In the genomic region with DNA sequence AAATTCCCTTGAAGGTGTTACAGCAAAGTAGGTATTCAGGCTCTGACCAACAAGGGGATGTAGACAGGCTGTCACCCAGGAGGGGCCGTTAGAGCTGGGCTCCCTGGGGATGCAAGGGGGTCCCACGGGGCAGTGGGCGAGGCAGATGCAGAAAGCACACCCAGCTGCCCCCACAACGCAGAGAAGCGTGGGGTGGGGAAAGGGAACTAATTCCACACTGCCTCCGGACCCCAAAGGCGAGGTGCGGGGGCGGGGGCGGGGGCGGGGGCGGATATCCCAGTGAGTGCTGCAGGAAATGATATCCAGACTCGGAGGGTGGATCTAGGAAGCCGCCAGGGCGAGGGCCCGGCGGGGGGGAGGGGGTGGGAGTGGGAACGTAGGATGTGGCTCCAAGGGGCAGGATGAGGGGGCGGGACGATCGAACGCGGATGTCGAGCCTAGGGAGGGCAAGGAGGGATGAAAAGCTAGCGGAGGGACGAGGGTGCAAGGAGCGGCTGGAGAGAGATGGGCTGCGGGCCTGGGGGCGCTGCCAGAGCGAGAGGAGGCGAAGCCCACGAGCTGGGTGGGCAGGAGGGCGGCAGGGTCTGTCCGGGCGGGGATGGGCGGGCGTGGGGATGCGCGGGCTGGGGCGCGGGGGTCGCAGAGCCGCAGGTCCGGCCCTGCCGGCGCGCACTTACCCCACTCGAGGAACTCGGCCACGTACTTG, we compare ENCODE assay signal across 8 cellular contexts. TPM values are rescaled to one million over a fixed set of nuclear protein-coding genes. Genes with fewer than 3 reads are reported as not detected.
DNase-seq lines count a peak whose midpoint lies in the region; ATAC-seq and TF ChIP-seq lines count a peak whose summit lies in the region.

No MANE protein-coding gene starts in this region.

- H3K36me3 Mint-ChIP-seq in CD14-positive monocyte (peaks cover 5 to 12% of the 10 kb centered on the region in 2 donors), endothelial cell (ENCODE audit: low read depth, unreplicated experiment) (peaks cover 15% of the 10 kb centered on the region)

- peaks cover 19% of the 10 kb centered on the region for H3K4me1 ChIP-seq in mucosa of descending colon (ENCODE audit: low read depth)

- H3K9me3 ChIP-seq in mucosa of descending colon = no peaks in the 10 kb centered on the region

- peak overlapping the region in 1 of 7 donors; percentile 79 for H3K27ac Mint-ChIP-seq in CD14-positive monocyte
- peak overlapping the region; percentile 90 for H3K27ac Mint-ChIP-seq in endothelial cell (ENCODE audit: unreplicated experiment)

- H3K9me3 Mint-ChIP-seq in CD14-positive monocyte = peaks cover 0 to 9% (median 2%) of the 10 kb centered on the region in 7 donors
- H3K9me3 Mint-ChIP-seq in endothelial cell (ENCODE audit: unreplicated experiment) = no peaks in the 10 kb centered on the region

- intact Hi-C loops in CD14-positive monocyte (cut with micrococcal nuclease) (no loop called here), mucosa of descending colon (cut with DNase I, micrococcal nuclease) (no loop called here)

- TF ChIP-seq CTCF in CD14-positive monocyte (IDR thresholded peaks at IDR 0.05) (no peak), endothelial cell (IDR thresholded peaks at IDR 0.05; ENCODE audit: unreplicated experiment) (no peak), mucosa of descending colon (IDR thresholded peaks at IDR 0.05) (no peak)

- DNase-seq in CD14-positive monocyte (ENCODE audit: low spot score) (no peak), HCEC 1CT (peak; percentile 58), RPMI7951 (ENCODE audit: low read depth) (peak; percentile 74), endothelial cell (ENCODE audit: low spot score) (peak; percentile 90), mucosa of descending colon (peak; percentile 80 to 87 (median 82)), NCI-H1436 (lab: John Stamatoyannopoulos, UW) (no peak)

- H3K4me1 Mint-ChIP-seq in CD14-positive monocyte (peaks cover 26% of the 10 kb centered on the region), endothelial cell (ENCODE audit: unreplicated experiment) (peaks cover 37% of the 10 kb centered on the region)

- ATAC-seq in mucosa of descending colon = peak; percentile 54
- ATAC-seq in HG03460 (IDR thresholded peaks at IDR 0.05; ENCODE audit: unreplicated experiment) = no peak
- no peak for ATAC-seq in activated CD4-positive, CD25-positive, alpha-beta regulatory T cell treated with anti-CD3 and anti-CD28 coated beads, Interleukin-2, amount 50 U/mL, for 24 hours

- peak overlapping the region; percentile 81 to 88 for H3K4me3 Mint-ChIP-seq in CD14-positive monocyte
- H3K4me3 Mint-ChIP-seq in endothelial cell (ENCODE audit: unreplicated experiment) = peak overlapping the region; percentile 96

- H3K36me3 ChIP-seq in mucosa of descending colon (ENCODE audit: low read depth) = no peaks in the 10 kb centered on the region

- H3K27me3 Mint-ChIP-seq in CD14-positive monocyte (ENCODE audit: low read depth in 3 of 3) (peaks cover 49 to 59% (median 53%) of the 10 kb centered on the region in 3 donors), endothelial cell (ENCODE audit: unreplicated experiment) (peaks cover 7% of the 10 kb centered on the region)

- H3K4me3 ChIP-seq in mucosa of descending colon = peak overlapping the region; percentile 74

RNA-seq across cellular contexts. Expression of a gene that starts 0.9 kb away (rescaled TPM):
- under 1 TPM; 0.25 to 0.60 TPM for polyA plus RNA-seq in CD14-positive monocyte
- 22.0 and 23.8 TPM in 2 replicates for total RNA-seq in RPMI7951 (2014; rRNA removed; shearing (Covaris generic))
- total RNA-seq in endothelial cell (ENCODE audit: unreplicated experiment) (187 TPM), mucosa of descending colon (100 to 1,000 TPM in 1 of 3 donors, 10 to 100 TPM in 2; 77.6 to 106 (median 84.4) TPM)

RNA-seq across cellular contexts. Expression of a gene that starts 27.5 kb away (rescaled TPM):
- not detected for polyA plus RNA-seq in CD14-positive monocyte
- not detected in 2 replicates for total RNA-seq in RPMI7951 (2014; rRNA removed; shearing (Covaris generic))
- total RNA-seq in endothelial cell (ENCODE audit: unreplicated experiment) = not detected
- total RNA-seq in mucosa of descending colon = not detected

RNA-seq across cellular contexts. Expression of a gene that starts 38.0 kb away (rescaled TPM):
- polyA plus RNA-seq in CD14-positive monocyte = not detected
- not detected in 2 replicates for total RNA-seq in RPMI7951 (2014; rRNA removed; shearing (Covaris generic))
- total RNA-seq in endothelial cell (ENCODE audit: unreplicated experiment) (not detected), mucosa of descending colon (10 to 100 TPM; 16.7 to 29.1 (median 26.1) TPM)

Comparison
In these comparisons a context has a peak if more than half of its experiments do, and no peak if none do; other contexts are left out.
1. DNase-seq: peak in HCEC 1CT (single experiment), RPMI7951 (single experiment), endothelial cell (single experiment) and mucosa of descending colon (3 of 3); none in CD14-positive monocyte (single experiment) and NCI-H1436 (single experiment).
2. RNA of a gene that starts 38.0 kb away (total RNA-seq): 16.7 to 29.1 TPM in mucosa of descending colon; not detected in RPMI7951 and not detected in endothelial cell (single experiment); every median in the first group is over 10 times any median in the second.